ENCODE assay signal across 8 cellular contexts in the genomic region with DNA sequence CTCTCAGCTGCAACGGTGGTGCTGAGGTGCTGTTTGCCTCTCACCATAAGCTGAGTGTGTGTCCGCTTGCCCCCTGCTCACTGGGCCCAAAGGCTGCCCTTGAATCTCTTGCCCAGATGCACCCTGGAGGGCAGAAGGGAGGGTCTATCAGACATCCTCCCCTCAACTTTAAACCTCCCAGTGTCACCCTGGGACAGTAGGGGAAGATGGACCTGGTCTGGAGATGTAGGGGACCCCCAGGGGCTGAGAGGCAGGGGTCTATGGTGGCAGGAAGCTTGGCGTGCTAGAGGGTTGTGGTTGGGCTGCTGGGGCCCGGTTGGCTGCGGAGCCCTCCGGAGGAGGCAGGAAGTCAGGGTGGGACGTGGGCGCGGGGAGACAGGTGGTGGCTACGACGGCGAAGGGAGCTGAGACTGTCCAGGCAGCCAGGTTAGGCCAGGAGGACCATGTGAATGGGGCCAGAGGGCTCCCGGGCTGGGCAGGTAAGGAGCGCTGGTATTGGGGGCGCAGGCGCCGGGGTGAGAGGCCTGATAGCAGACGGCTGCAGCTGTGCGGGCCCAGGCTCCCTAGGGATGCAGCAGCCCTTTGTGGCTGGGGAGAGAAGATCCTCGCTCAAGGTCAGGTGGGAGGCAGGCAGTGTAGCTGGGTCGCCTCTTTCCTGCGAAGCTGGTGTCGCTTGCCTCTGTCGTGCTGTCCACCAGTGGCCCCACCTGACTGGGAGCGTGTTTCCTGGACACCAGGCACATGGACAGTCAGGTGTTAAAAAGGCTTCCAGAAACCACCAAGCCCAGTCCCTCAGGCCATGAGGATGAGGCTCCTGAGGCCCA. TPM values are rescaled to one million over a fixed set of nuclear protein-coding genes. Genes with fewer than 3 reads are reported as not detected.
DNase-seq lines count a peak whose midpoint lies in the region; ATAC-seq and TF ChIP-seq lines count a peak whose summit lies in the region.

A gene (plus strand): TSS at position 373 of the 824 bp plus-strand sequence. CDS start 23,065 bp downstream, outside the sequence.

- CTCF ChIA-PET in activated CD8-positive, alpha-beta T cell treated with anti-CD3 and anti-CD28 coated beads for 36 hours (lab: Charles Lee) = interaction anchor here (0.6 to 7.4 kb wide), 12 partner anchors 8 to 121 kb away, joined by 3 to 56 read pairs (median 4); a partner anchor contains a TSS

- DNase-seq in activated CD8-positive, alpha-beta T cell treated with anti-CD3 and anti-CD28 coated beads for 36 hours = peak; percentile 91
- DNase-seq in immature natural killer cell (peak; percentile 68 to 73 (median 69)), KG1 (lab: John Stamatoyannopoulos, UW) (no peak)
- DNase-seq in stimulated activated CD8-positive, alpha-beta memory T cell treated with anti-CD3 and anti-CD28 coated beads, Interleukin-4, amount 100 ng/mL, for 48 hours = peak; percentile 86

- peaks cover 42% of the 10 kb centered on the region for H3K36me3 Mint-ChIP-seq in activated CD8-positive, alpha-beta T cell treated with anti-CD3 and anti-CD28 coated beads for 36 hours (ENCODE audit: low read depth)
- H3K36me3 Mint-ChIP-seq in immature natural killer cell = peaks cover 5 to 7% (median 5%) of the 10 kb centered on the region in 3 donors

- peak within 1 kb of the TSS; percentile 100 for H3K4me3 Mint-ChIP-seq in activated CD8-positive, alpha-beta T cell treated with anti-CD3 and anti-CD28 coated beads for 36 hours
- H3K4me3 Mint-ChIP-seq in immature natural killer cell = peak within 1 kb of the TSS; percentile 91 to 100 (median 92)

- TF ChIP-seq CTCF in activated CD8-positive, alpha-beta T cell treated with anti-CD3 and anti-CD28 coated beads for 36 hours (IDR thresholded peaks at IDR 0.05) = no peak

- intact Hi-C loops in activated CD8-positive, alpha-beta T cell treated with anti-CD3 and anti-CD28 coated beads for 36 hours (cut with micrococcal nuclease) = no loop called here

- no peaks in the 10 kb centered on the region for H3K9me3 Mint-ChIP-seq in activated CD8-positive, alpha-beta T cell treated with anti-CD3 and anti-CD28 coated beads for 36 hours
- peaks cover 0 to 1% (median 0%) of the 10 kb centered on the region in 6 donors for H3K9me3 Mint-ChIP-seq in immature natural killer cell

- peak within 1 kb of the TSS; percentile 99 for H3K27ac Mint-ChIP-seq in activated CD8-positive, alpha-beta T cell treated with anti-CD3 and anti-CD28 coated beads for 36 hours
- peak within 1 kb of the TSS; percentile 96 to 100 (median 98) for H3K27ac Mint-ChIP-seq in immature natural killer cell

- POLR2A ChIA-PET in activated CD8-positive, alpha-beta T cell treated with anti-CD3 and anti-CD28 coated beads for 36 hours (lab: Charles Lee) = interaction anchor here (0.6 to 9.1 kb wide), 29 partner anchors 10 to 837 kb away, joined by 3 to 93 read pairs (median 5); a partner anchor contains a TSS

- H3K27me3 Mint-ChIP-seq in activated CD8-positive, alpha-beta T cell treated with anti-CD3 and anti-CD28 coated beads for 36 hours = no peaks in the 10 kb centered on the region
- H3K27me3 Mint-ChIP-seq in immature natural killer cell (ENCODE audit: low read depth in 3 of 3) = peaks cover 18 to 35% (median 33%) of the 10 kb centered on the region in 3 donors

- ATAC-seq in GM21619 (IDR thresholded peaks at IDR 0.05; ENCODE audit: unreplicated experiment) (peak; percentile 26), HG03097 (IDR thresholded peaks at IDR 0.05; ENCODE audit: low FRiP score, unreplicated experiment) (no peak), GM21360 (IDR thresholded peaks at IDR 0.05; ENCODE audit: unreplicated experiment) (no peak), GM18517 (IDR thresholded peaks at IDR 0.05; ENCODE audit: unreplicated experiment) (no peak)
- ATAC-seq in activated CD8-positive, alpha-beta T cell treated with anti-CD3 and anti-CD28 coated beads for 36 hours = peak; percentile 40

- H3K4me1 Mint-ChIP-seq in activated CD8-positive, alpha-beta T cell treated with anti-CD3 and anti-CD28 coated beads for 36 hours (ENCODE audit: low read depth) = peaks cover 53% of the 10 kb centered on the region
- peaks cover 80 to 83% of the 10 kb centered on the region in 2 donors for H3K4me1 Mint-ChIP-seq in immature natural killer cell

RNA-seq across cellular contexts. Expression of the gene that starts here (rescaled TPM):
- 100 to 1,000 TPM; 289 to 292 TPM for total RNA-seq in activated CD8-positive, alpha-beta T cell treated with anti-CD3 and anti-CD28 coated beads for 36 hours
- 1,000 to 10,000 TPM in 1 of 3 donors, 100 to 1,000 TPM in 2; 561 to 1,013 (median 704) TPM for polyA plus RNA-seq in immature natural killer cell

Comparison
In these comparisons a context has a peak if more than half of its experiments do, and no peak if none do; other contexts are left out.
1. ATAC-seq: peak in GM21619 (single experiment) and activated CD8-positive, alpha-beta T cell treated with anti-CD3 and anti-CD28 coated beads for 36 hours (single experiment); none in HG03097 (single experiment), GM21360 (single experiment) and GM18517 (single experiment).